Comparison of ENCODE assay signal across 1 cellular context in genomic region chr7:154302380-154302779, GRCh38.
A peak's percentile ranks its signal among the peaks of the same experiment; 100 is the strongest.
TF ChIP-seq lines count a peak whose summit lies in the region.

No MANE protein-coding gene starts in this region.

TF ChIP-seq in HepG2, 621 proteins besides CTCF, POLR2A, EP300 and RAD21 (continued from another document and continues in another):
- no peak for TF ChIP-seq ZNF784 (CRISPR knock-in tag; IDR thresholded peaks at IDR 0.05; ENCODE audit: borderline replicate concordance)
- no peak for TF ChIP-seq ZNF331 (CRISPR knock-in tag; IDR thresholded peaks at IDR 0.05)
- TF ChIP-seq TEAD3 (CRISPR knock-in tag; optimal IDR thresholded peaks at IDR 0.05; ENCODE audit: borderline replicate concordance) = peak; percentile 92
- no peak for TF ChIP-seq MYNN (CRISPR knock-in tag; IDR thresholded peaks at IDR 0.05; ENCODE audit: low read depth)
- no peak for TF ChIP-seq CAMTA2 (CRISPR knock-in tag; IDR thresholded peaks at IDR 0.05; ENCODE audit: borderline replicate concordance)
- TF ChIP-seq, protein P1, sequence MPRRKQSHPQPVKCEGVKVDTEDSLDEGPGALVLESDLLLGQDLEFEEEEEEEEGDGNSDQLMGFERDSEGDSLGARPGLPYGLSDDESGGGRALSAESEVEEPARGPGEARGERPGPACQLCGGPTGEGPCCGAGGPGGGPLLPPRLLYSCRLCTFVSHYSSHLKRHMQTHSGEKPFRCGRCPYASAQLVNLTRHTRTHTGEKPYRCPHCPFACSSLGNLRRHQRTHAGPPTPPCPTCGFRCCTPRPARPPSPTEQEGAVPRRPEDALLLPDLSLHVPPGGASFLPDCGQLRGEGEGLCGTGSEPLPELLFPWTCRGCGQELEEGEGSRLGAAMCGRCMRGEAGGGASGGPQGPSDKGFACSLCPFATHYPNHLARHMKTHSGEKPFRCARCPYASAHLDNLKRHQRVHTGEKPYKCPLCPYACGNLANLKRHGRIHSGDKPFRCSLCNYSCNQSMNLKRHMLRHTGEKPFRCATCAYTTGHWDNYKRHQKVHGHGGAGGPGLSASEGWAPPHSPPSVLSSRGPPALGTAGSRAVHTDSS (CRISPR knock-in tag; conservative IDR thresholded peaks at IDR 0.05) = no peak
- peak; percentile 76 for TF ChIP-seq PAXIP1 (CRISPR knock-in tag; conservative IDR thresholded peaks at IDR 0.05)
- no peak for TF ChIP-seq HOXA5 (CRISPR knock-in tag; IDR thresholded peaks at IDR 0.05)
- no peak for TF ChIP-seq BRD4 (CRISPR knock-in tag; IDR thresholded peaks at IDR 0.05)
- no peak for TF ChIP-seq ZFP36 (IDR thresholded peaks at IDR 0.05; ENCODE audit: borderline replicate concordance, low read depth, low read length, partially characterized antibody)
- no peak for TF ChIP-seq ZNF335 (CRISPR knock-in tag; IDR thresholded peaks at IDR 0.05)
- no peak for TF ChIP-seq ZSCAN31 (CRISPR knock-in tag; IDR thresholded peaks at IDR 0.05; ENCODE audit: low read depth)
- 0 out of 2 replicates have a peak, but pooled peaks have one; percentile 21 for TF ChIP-seq ZNF501 (CRISPR knock-in tag; IDR thresholded peaks at IDR 0.05)
- TF ChIP-seq, protein P2, sequence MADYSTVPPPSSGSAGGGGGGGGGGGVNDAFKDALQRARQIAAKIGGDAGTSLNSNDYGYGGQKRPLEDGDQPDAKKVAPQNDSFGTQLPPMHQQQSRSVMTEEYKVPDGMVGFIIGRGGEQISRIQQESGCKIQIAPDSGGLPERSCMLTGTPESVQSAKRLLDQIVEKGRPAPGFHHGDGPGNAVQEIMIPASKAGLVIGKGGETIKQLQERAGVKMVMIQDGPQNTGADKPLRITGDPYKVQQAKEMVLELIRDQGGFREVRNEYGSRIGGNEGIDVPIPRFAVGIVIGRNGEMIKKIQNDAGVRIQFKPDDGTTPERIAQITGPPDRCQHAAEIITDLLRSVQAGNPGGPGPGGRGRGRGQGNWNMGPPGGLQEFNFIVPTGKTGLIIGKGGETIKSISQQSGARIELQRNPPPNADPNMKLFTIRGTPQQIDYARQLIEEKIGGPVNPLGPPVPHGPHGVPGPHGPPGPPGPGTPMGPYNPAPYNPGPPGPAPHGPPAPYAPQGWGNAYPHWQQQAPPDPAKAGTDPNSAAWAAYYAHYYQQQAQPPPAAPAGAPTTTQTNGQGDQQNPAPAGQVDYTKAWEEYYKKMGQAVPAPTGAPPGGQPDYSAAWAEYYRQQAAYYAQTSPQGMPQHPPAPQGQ (CRISPR knock-in tag; IDR thresholded peaks at IDR 0.05; ENCODE audit: borderline replicate concordance) = no peak
- no peak for TF ChIP-seq ATAD3A (CRISPR knock-in tag; IDR thresholded peaks at IDR 0.05)
- no peak for TF ChIP-seq CEBPG (CRISPR knock-in tag; IDR thresholded peaks at IDR 0.05)
- 0 out of 2 replicates have a peak, but pooled peaks have one; percentile 35 for TF ChIP-seq DPF2 (CRISPR knock-in tag; IDR thresholded peaks at IDR 0.05; ENCODE audit: borderline replicate concordance, low read depth)
- no peak for TF ChIP-seq MZF1 (CRISPR knock-in tag; IDR thresholded peaks at IDR 0.05; ENCODE audit: borderline replicate concordance)
- TF ChIP-seq, protein P3, sequence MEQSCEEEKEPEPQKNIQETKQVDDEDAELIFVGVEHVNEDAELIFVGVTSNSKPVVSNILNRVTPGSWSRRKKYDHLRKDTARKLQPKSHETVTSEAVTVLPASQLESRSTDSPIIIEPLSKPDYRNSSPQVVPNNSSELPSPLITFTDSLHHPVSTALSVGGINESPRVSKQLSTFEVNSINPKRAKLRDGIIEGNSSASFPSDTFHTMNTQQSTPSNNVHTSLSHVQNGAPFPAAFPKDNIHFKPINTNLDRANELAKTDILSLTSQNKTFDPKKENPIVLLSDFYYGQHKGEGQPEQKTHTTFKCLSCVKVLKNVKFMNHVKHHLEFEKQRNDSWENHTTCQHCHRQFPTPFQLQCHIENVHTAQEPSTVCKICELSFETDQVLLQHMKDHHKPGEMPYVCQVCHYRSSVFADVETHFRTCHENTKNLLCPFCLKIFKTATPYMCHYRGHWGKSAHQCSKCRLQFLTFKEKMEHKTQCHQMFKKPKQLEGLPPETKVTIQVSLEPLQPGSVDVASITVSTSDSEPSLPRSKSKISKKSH (CRISPR knock-in tag; IDR thresholded peaks at IDR 0.05; ENCODE audit: borderline replicate concordance) = no peak
- TF ChIP-seq, protein P4, sequence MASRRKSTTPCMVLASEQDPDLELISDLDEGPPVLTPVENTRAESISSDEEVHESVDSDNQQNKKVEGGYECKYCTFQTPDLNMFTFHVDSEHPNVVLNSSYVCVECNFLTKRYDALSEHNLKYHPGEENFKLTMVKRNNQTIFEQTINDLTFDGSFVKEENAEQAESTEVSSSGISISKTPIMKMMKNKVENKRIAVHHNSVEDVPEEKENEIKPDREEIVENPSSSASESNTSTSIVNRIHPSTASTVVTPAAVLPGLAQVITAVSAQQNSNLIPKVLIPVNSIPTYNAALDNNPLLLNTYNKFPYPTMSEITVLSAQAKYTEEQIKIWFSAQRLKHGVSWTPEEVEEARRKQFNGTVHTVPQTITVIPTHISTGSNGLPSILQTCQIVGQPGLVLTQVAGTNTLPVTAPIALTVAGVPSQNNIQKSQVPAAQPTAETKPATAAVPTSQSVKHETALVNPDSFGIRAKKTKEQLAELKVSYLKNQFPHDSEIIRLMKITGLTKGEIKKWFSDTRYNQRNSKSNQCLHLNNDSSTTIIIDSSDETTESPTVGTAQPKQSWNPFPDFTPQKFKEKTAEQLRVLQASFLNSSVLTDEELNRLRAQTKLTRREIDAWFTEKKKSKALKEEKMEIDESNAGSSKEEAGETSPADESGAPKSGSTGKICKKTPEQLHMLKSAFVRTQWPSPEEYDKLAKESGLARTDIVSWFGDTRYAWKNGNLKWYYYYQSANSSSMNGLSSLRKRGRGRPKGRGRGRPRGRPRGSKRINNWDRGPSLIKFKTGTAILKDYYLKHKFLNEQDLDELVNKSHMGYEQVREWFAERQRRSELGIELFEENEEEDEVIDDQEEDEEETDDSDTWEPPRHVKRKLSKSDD (CRISPR knock-in tag; IDR thresholded peaks at IDR 0.05; ENCODE audit: low read depth) = no peak
- TF ChIP-seq, protein P5, sequence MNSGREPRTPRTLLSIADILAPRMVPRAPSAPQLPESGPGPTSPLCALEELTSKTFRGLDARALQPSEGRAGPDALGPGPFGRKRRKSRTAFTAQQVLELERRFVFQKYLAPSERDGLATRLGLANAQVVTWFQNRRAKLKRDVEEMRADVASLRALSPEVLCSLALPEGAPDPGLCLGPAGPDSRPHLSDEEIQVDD (CRISPR knock-in tag; IDR thresholded peaks at IDR 0.05; ENCODE audit: borderline replicate concordance) = no peak
- TF ChIP-seq ZZZ3 (CRISPR knock-in tag; IDR thresholded peaks at IDR 0.05; ENCODE audit: borderline replicate concordance) = no peak
- no peak for TF ChIP-seq ZBTB37 (CRISPR knock-in tag; IDR thresholded peaks at IDR 0.05)
- TF ChIP-seq SOX5 (CRISPR knock-in tag; IDR thresholded peaks at IDR 0.05; ENCODE audit: borderline replicate concordance) = peak; percentile 18; the same call in 1 of the 2 replicates
- TF ChIP-seq, protein P6, sequence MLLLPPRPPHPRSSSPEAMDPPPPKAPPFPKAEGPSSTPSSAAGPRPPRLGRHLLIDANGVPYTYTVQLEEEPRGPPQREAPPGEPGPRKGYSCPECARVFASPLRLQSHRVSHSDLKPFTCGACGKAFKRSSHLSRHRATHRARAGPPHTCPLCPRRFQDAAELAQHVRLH (CRISPR knock-in tag; IDR thresholded peaks at IDR 0.05; ENCODE audit: borderline replicate concordance, low read depth) = no peak
- no peak for TF ChIP-seq ZNF75D (CRISPR knock-in tag; IDR thresholded peaks at IDR 0.05; ENCODE audit: borderline replicate concordance)
- TF ChIP-seq, protein P7, sequence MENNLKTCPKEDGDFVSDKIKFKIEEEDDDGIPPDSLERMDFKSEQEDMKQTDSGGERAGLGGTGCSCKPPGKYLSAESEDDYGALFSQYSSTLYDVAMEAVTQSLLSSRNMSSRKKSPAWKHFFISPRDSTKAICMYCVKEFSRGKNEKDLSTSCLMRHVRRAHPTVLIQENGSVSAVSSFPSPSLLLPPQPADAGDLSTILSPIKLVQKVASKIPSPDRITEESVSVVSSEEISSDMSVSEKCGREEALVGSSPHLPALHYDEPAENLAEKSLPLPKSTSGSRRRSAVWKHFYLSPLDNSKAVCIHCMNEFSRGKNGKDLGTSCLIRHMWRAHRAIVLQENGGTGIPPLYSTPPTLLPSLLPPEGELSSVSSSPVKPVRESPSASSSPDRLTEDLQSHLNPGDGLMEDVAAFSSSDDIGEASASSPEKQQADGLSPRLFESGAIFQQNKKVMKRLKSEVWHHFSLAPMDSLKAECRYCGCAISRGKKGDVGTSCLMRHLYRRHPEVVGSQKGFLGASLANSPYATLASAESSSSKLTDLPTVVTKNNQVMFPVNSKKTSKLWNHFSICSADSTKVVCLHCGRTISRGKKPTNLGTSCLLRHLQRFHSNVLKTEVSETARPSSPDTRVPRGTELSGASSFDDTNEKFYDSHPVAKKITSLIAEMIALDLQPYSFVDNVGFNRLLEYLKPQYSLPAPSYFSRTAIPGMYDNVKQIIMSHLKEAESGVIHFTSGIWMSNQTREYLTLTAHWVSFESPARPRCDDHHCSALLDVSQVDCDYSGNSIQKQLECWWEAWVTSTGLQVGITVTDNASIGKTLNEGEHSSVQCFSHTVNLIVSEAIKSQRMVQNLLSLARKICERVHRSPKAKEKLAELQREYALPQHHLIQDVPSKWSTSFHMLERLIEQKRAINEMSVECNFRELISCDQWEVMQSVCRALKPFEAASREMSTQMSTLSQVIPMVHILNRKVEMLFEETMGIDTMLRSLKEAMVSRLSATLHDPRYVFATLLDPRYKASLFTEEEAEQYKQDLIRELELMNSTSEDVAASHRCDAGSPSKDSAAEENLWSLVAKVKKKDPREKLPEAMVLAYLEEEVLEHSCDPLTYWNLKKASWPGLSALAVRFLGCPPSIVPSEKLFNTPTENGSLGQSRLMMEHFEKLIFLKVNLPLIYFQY (CRISPR knock-in tag; IDR thresholded peaks at IDR 0.05; ENCODE audit: borderline replicate concordance) = no peak
- no peak for TF ChIP-seq CHCHD3 (CRISPR knock-in tag; IDR thresholded peaks at IDR 0.05)
- TF ChIP-seq, protein P8, sequence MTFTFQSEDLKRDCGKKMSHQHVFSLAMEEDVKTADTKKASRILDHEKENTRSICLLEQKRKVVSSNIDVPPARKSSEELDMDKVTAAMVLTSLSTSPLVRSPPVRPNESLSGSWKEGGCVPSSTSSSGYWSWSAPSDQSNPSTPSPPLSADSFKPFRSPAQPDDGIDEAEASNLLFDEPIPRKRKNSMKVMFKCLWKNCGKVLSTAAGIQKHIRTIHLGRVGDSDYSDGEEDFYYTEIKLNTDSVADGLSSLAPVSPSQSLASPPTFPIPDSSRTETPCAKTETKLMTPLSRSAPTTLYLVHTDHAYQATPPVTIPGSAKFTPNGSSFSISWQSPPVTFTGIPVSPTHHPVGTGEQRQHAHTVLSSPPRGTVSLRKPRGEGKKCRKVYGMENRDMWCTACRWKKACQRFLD (CRISPR knock-in tag; IDR thresholded peaks at IDR 0.05; ENCODE audit: borderline replicate concordance) = no peak
- TF ChIP-seq CREBL2 (CRISPR knock-in tag; IDR thresholded peaks at IDR 0.05; ENCODE audit: borderline replicate concordance) = no peak
- TF ChIP-seq, protein P9, sequence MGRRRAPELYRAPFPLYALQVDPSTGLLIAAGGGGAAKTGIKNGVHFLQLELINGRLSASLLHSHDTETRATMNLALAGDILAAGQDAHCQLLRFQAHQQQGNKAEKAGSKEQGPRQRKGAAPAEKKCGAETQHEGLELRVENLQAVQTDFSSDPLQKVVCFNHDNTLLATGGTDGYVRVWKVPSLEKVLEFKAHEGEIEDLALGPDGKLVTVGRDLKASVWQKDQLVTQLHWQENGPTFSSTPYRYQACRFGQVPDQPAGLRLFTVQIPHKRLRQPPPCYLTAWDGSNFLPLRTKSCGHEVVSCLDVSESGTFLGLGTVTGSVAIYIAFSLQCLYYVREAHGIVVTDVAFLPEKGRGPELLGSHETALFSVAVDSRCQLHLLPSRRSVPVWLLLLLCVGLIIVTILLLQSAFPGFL (CRISPR knock-in tag; IDR thresholded peaks at IDR 0.05) = no peak
- no peak for TF ChIP-seq ZNF720 (CRISPR knock-in tag; IDR thresholded peaks at IDR 0.05)
- TF ChIP-seq ZNF605 (CRISPR knock-in tag; IDR thresholded peaks at IDR 0.05) = no peak
- no peak for TF ChIP-seq ZNF891 (CRISPR knock-in tag; IDR thresholded peaks at IDR 0.05)
- no peak for TF ChIP-seq LCORL (IDR thresholded peaks at IDR 0.05)
- 0 out of 2 replicates have a peak, but pooled peaks have one; percentile 27 for TF ChIP-seq LCORL (CRISPR knock-in tag; IDR thresholded peaks at IDR 0.05)
- no peak for TF ChIP-seq RXRB (CRISPR knock-in tag; IDR thresholded peaks at IDR 0.05; ENCODE audit: borderline replicate concordance)
- TF ChIP-seq GPN1 (CRISPR knock-in tag; IDR thresholded peaks at IDR 0.05; ENCODE audit: borderline replicate concordance) = no peak
